Comparison of ENCODE assay signal across 19 cellular contexts in the genomic region with DNA sequence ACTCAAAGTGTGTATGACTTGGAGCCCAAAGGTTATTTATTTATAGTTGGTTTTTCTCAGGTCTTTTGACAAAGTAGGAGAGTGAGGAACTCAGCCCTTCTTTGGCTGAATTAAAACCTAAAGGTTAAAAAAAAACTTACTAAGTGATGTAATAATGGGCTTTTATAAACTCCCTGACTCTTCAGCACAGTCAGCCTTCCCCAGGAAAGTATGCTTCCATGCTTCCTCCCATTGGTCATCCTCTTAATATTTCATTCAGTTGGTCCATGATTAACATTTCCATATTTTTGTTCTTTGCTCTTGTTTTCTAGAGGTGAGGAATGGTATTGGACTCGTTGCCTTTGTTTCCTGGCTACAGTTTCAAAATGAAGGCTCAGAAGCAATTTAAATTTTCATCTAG. TPM values are rescaled to one million over a fixed set of nuclear protein-coding genes. Genes with fewer than 3 reads are reported as not detected.
DNase-seq lines count a peak whose midpoint lies in the region; ATAC-seq and TF ChIP-seq lines count a peak whose summit lies in the region.
"Had no signal": no experiment of that assay in that cellular context is flagged by ENCODE, and none has a peak within 500 bp of the region (broad histone marks: within the 10 kb centered on the region; RNA-seq: fewer than 3 reads in every experiment).

No MANE protein-coding gene starts in this region.

- H3K27me3 Mint-ChIP-seq in CD4-positive, CD25-positive, alpha-beta regulatory T cell, result no peaks in the 10 kb centered on the region
- H3K27me3 Mint-ChIP-seq in HFFc6 (ENCODE audit: insufficient read depth) (peaks cover 2% of the 10 kb centered on the region), naive B cell (no peaks in the 10 kb centered on the region)
- H3K27me3 Mint-ChIP-seq in activated naive CD8-positive, alpha-beta T cell treated with anti-CD3 and anti-CD28 coated beads for 36 hours, result no peaks in the 10 kb centered on the region
- H3K27me3 Mint-ChIP-seq: brain had no signal

- H3K4me3 Mint-ChIP-seq in CD4-positive, CD25-positive, alpha-beta regulatory T cell, result peak overlapping the region; percentile 67 to 91 (median 80)
- H3K4me3 Mint-ChIP-seq in HFFc6 (no peak overlapping the region), naive B cell (peak overlapping the region in 4 of 8 donors; percentile 2 to 68 (median 24))
- H3K4me3 Mint-ChIP-seq in activated naive CD8-positive, alpha-beta T cell treated with anti-CD3 and anti-CD28 coated beads for 36 hours, result peak overlapping the region; percentile 56
- H3K4me3 Mint-ChIP-seq: brain had no signal

- H3K27me3 ChIP-seq in CD4-positive, CD25-positive, alpha-beta regulatory T cell (ENCODE audit: control insufficient read depth, insufficient read depth, low read length), result no peaks in the 10 kb centered on the region
- no peaks in the 10 kb centered on the region for H3K27me3 ChIP-seq in uterus
- H3K27me3 ChIP-seq: gastroesophageal sphincter had no signal

- H3K4me3 ChIP-seq in CD4-positive, CD25-positive, alpha-beta regulatory T cell (ENCODE audit: low read depth, low read length), result peak overlapping the region; percentile 77
- H3K4me3 ChIP-seq in uterus, result no peak overlapping the region
- H3K4me3 ChIP-seq: gastroesophageal sphincter had no signal

- peaks cover 58% of the 10 kb centered on the region for H3K36me3 ChIP-seq in CD4-positive, CD25-positive, alpha-beta regulatory T cell (ENCODE audit: control insufficient read depth, insufficient read depth, low read length)
- H3K36me3 ChIP-seq in uterus, result no peaks in the 10 kb centered on the region

- intact Hi-C loops in uterus (cut with DNase I; ENCODE audit: low total_unique reads) (no loop called here), left colon (cut with DNase I, micrococcal nuclease) (no loop called here), left cardiac atrium (cut with DNase I) (no loop called here)

- no peak for TF ChIP-seq POLR2A in uterus (IDR thresholded peaks at IDR 0.05)

- ATAC-seq in CD4-positive, CD25-positive, alpha-beta regulatory T cell (ENCODE audit: low read depth in 2 of 2), result no peak
- no peak for ATAC-seq in naive B cell (ENCODE audit: low read depth in 2 of 2)
- ATAC-seq in left colon, result no peak
- ATAC-seq in left cardiac atrium, result no peak
- ATAC-seq: gastroesophageal sphincter, sciatic nerve had no signal

- H3K27ac ChIP-seq in CD4-positive, CD25-positive, alpha-beta regulatory T cell (ENCODE audit: insufficient read depth, low read length, poor library complexity, severe bottlenecking), result peak overlapping the region; percentile 98
- H3K27ac ChIP-seq in uterus, result no peak overlapping the region
- H3K27ac ChIP-seq: gastroesophageal sphincter, RWPE1 had no signal

- peaks cover 49 to 95% (median 76%) of the 10 kb centered on the region in 4 donors for H3K4me1 Mint-ChIP-seq in CD4-positive, CD25-positive, alpha-beta regulatory T cell
- H3K4me1 Mint-ChIP-seq in HFFc6 (ENCODE audit: low read depth) (peaks cover 92% of the 10 kb centered on the region), naive B cell (peaks cover 59 to 93% (median 70%) of the 10 kb centered on the region in 3 donors)
- H3K4me1 Mint-ChIP-seq in activated naive CD8-positive, alpha-beta T cell treated with anti-CD3 and anti-CD28 coated beads for 36 hours, result peaks cover 92% of the 10 kb centered on the region

- no peaks in the 10 kb centered on the region for H3K9me3 ChIP-seq in CD4-positive, CD25-positive, alpha-beta regulatory T cell (ENCODE audit: control insufficient read depth in 2 of 2, low read length in 2 of 2)
- H3K9me3 ChIP-seq in uterus, result no peaks in the 10 kb centered on the region
- H3K9me3 ChIP-seq: gastroesophageal sphincter had no signal

- no peak for DNase-seq in CD4-positive, CD25-positive, alpha-beta regulatory T cell
- DNase-seq in HFFc6, result no peak
- DNase-seq in activated naive CD8-positive, alpha-beta T cell treated with anti-CD3 and anti-CD28 coated beads for 36 hours, result no peak
- no peak for DNase-seq in naive B cell
- DNase-seq in uterus, result no peak
- no peak for DNase-seq in left colon
- DNase-seq in GM19240 (ENCODE audit: insufficient read length, low spot score), result no peak
- no peak for DNase-seq in left cardiac atrium
- DNase-seq: activated CD8-positive, alpha-beta memory T cell treated with anti-CD3 and anti-CD28 coated beads, Interleukin-2, amount 50 U/mL, for 4 hours; effector CD8-positive, alpha-beta T cell; NCI-H1105 treated with DMSO at 0.1 percent for 48 hours; NCI-H446; T1000 had no signal

- no peaks in the 10 kb centered on the region for H3K9me3 Mint-ChIP-seq in CD4-positive, CD25-positive, alpha-beta regulatory T cell
- H3K9me3 Mint-ChIP-seq in HFFc6 (no peaks in the 10 kb centered on the region), naive B cell (no peaks in the 10 kb centered on the region)
- H3K9me3 Mint-ChIP-seq in activated naive CD8-positive, alpha-beta T cell treated with anti-CD3 and anti-CD28 coated beads for 36 hours, result peaks cover 1% of the 10 kb centered on the region
- H3K9me3 Mint-ChIP-seq: brain had no signal

- TF ChIP-seq CTCF in HFFc6 (IDR thresholded peaks at IDR 0.05) (no peak), uterus (IDR thresholded peaks at IDR 0.05) (no peak)

- H3K4me1 ChIP-seq in CD4-positive, CD25-positive, alpha-beta regulatory T cell (ENCODE audit: control insufficient read depth, insufficient read depth, low read length, poor library complexity, severe bottlenecking), result peaks cover 94% of the 10 kb centered on the region
- peaks cover 12 to 14% of the 10 kb centered on the region in 2 donors for H3K4me1 ChIP-seq in uterus

- H3K36me3 Mint-ChIP-seq in CD4-positive, CD25-positive, alpha-beta regulatory T cell, result peaks cover 49% of the 10 kb centered on the region
- H3K36me3 Mint-ChIP-seq in HFFc6 (ENCODE audit: low read depth) (peaks cover 80% of the 10 kb centered on the region), naive B cell (peaks cover 5 to 27% of the 10 kb centered on the region in 2 donors)
- H3K36me3 Mint-ChIP-seq in activated naive CD8-positive, alpha-beta T cell treated with anti-CD3 and anti-CD28 coated beads for 36 hours, result peaks cover 87% of the 10 kb centered on the region

- peak overlapping the region; percentile 74 to 91 (median 85) for H3K27ac Mint-ChIP-seq in CD4-positive, CD25-positive, alpha-beta regulatory T cell
- H3K27ac Mint-ChIP-seq in HFFc6 (peak overlapping the region; percentile 16), naive B cell (peak overlapping the region in 5 of 6 donors; percentile 21 to 86 (median 76))
- peak overlapping the region; percentile 96 for H3K27ac Mint-ChIP-seq in activated naive CD8-positive, alpha-beta T cell treated with anti-CD3 and anti-CD28 coated beads for 36 hours

RNA-seq across cellular contexts. Expression of a gene that starts 7.2 kb away (rescaled TPM):
- total RNA-seq in CD4-positive, CD25-positive, alpha-beta regulatory T cell, result 540 TPM
- 1,000 to 10,000 TPM in 2 of 4 donors, 100 to 1,000 TPM in 2; 741 to 1,050 (median 910) TPM for polyA plus RNA-seq in CD4-positive, CD25-positive, alpha-beta regulatory T cell
- total RNA-seq in HFFc6 (2021; fragmentation: NEBNext Ultra II Directional; extraction: Animal tissue kit (Norgen Biotek cat#: 25700)), result 100 to 1,000 TPM; 458 to 516 (median 500) TPM
- 100 to 1,000 TPM; 562 to 566 TPM for total RNA-seq in activated naive CD8-positive, alpha-beta T cell treated with anti-CD3 and anti-CD28 coated beads for 36 hours
- 1,000 to 10,000 TPM in 1 of 6 donors, 100 to 1,000 TPM in 5; 672 to 1,268 (median 835) TPM for polyA plus RNA-seq in naive B cell (ENCODE audit: low read depth in 6 of 6)
- 100 to 1,000 TPM in 3 of 4 donors, 10 to 100 TPM in 1; 87.9 to 162 (median 159) TPM for total RNA-seq in uterus
- total RNA-seq in left colon, result 100 to 1,000 TPM; 304 to 347 TPM
- 100 to 1,000 TPM; 144 to 167 TPM for total RNA-seq in left cardiac atrium

RNA-seq across cellular contexts. Expression of a gene that starts 36.6 kb away (rescaled TPM):
- total RNA-seq in CD4-positive, CD25-positive, alpha-beta regulatory T cell, result 1.2 TPM
- polyA plus RNA-seq in CD4-positive, CD25-positive, alpha-beta regulatory T cell, result not detected
- under 1 TPM in 5 of 6 experiments, not detected in 1; 0.10 to 0.17 (median 0.12) TPM for total RNA-seq in HFFc6 (2021; fragmentation: NEBNext Ultra II Directional; extraction: Animal tissue kit (Norgen Biotek cat#: 25700))
- total RNA-seq in activated naive CD8-positive, alpha-beta T cell treated with anti-CD3 and anti-CD28 coated beads for 36 hours, result under 1 TPM; 0.24 to 0.58 TPM
- 1 to 10 TPM in 1 of 6 donors, under 1 TPM in 4, not detected in 1; 0.18 to 1.8 (median 0.33) TPM for polyA plus RNA-seq in naive B cell (ENCODE audit: low read depth in 6 of 6)
- total RNA-seq in uterus, result 1 to 10 TPM in 1 of 4 donors, under 1 TPM in 2, not detected in 1; 0.29 to 1.0 (median 0.91) TPM
- 1 to 10 TPM; 1.8 to 3.0 TPM for total RNA-seq in left colon
- total RNA-seq in left cardiac atrium, result 1 to 10 TPM; 5.7 to 6.6 TPM
- polyA plus RNA-seq: BJ had no signal

RNA-seq across cellular contexts. Expression of a gene that starts 45.7 kb away (rescaled TPM):
- total RNA-seq in CD4-positive, CD25-positive, alpha-beta regulatory T cell, result 55.8 TPM
- polyA plus RNA-seq in CD4-positive, CD25-positive, alpha-beta regulatory T cell, result 10 to 100 TPM; 84.8 to 92.2 (median 87.8) TPM
- total RNA-seq in HFFc6 (2021; fragmentation: NEBNext Ultra II Directional; extraction: Animal tissue kit (Norgen Biotek cat#: 25700)), result 10 to 100 TPM; 71.6 to 91.3 (median 80.4) TPM
- 10 to 100 TPM; 94.6 to 97.7 TPM for total RNA-seq in activated naive CD8-positive, alpha-beta T cell treated with anti-CD3 and anti-CD28 coated beads for 36 hours
- 100 to 1,000 TPM in 2 of 6 donors, 10 to 100 TPM in 4; 80.7 to 109 (median 96.4) TPM for polyA plus RNA-seq in naive B cell (ENCODE audit: low read depth in 6 of 6)
- total RNA-seq in uterus (100 to 1,000 TPM in 3 of 4 donors, 10 to 100 TPM in 1; 79.6 to 160 (median 134) TPM), left colon (10 to 100 TPM; 96.2 to 97.2 TPM), left cardiac atrium (10 to 100 TPM; 49.0 to 52.5 TPM)

RNA-seq across cellular contexts. Expression of a gene that starts 46.1 kb away (rescaled TPM):
- 21.9 TPM for total RNA-seq in CD4-positive, CD25-positive, alpha-beta regulatory T cell
- 100 to 1,000 TPM in 1 of 4 donors, 10 to 100 TPM in 3; 96.2 to 107 (median 98.8) TPM for polyA plus RNA-seq in CD4-positive, CD25-positive, alpha-beta regulatory T cell
- 10 to 100 TPM; 50.8 to 62.8 (median 57.7) TPM for total RNA-seq in HFFc6 (2021; fragmentation: NEBNext Ultra II Directional; extraction: Animal tissue kit (Norgen Biotek cat#: 25700))
- 10 to 100 TPM; 23.6 to 25.1 TPM for total RNA-seq in activated naive CD8-positive, alpha-beta T cell treated with anti-CD3 and anti-CD28 coated beads for 36 hours
- 100 to 1,000 TPM in 5 of 6 donors, 10 to 100 TPM in 1; 99.4 to 143 (median 127) TPM for polyA plus RNA-seq in naive B cell (ENCODE audit: low read depth in 6 of 6)
- 10 to 100 TPM; 11.8 to 47.8 (median 31.7) TPM for total RNA-seq in uterus
- 100 to 1,000 TPM; 103 to 119 TPM for total RNA-seq in left colon
- 10 to 100 TPM; 62.4 to 68.5 TPM for total RNA-seq in left cardiac atrium

RNA-seq across cellular contexts. Expression of a gene that starts 57.4 kb away (rescaled TPM):
- not detected for total RNA-seq in CD4-positive, CD25-positive, alpha-beta regulatory T cell
- under 1 TPM; 0.08 to 0.94 (median 0.46) TPM for polyA plus RNA-seq in CD4-positive, CD25-positive, alpha-beta regulatory T cell
- not detected for total RNA-seq in HFFc6 (2021; fragmentation: NEBNext Ultra II Directional; extraction: Animal tissue kit (Norgen Biotek cat#: 25700))
- total RNA-seq in activated naive CD8-positive, alpha-beta T cell treated with anti-CD3 and anti-CD28 coated beads for 36 hours, result not detected
- 1 to 10 TPM in 1 of 6 donors, not detected in 5; 2.3 TPM for polyA plus RNA-seq in naive B cell (ENCODE audit: low read depth in 6 of 6)
- under 1 TPM in 1 of 4 donors, not detected in 3; 0.18 TPM for total RNA-seq in uterus
- total RNA-seq in left colon, result under 1 TPM in 1 of 2 donors, not detected in 1; 0.11 TPM
- under 1 TPM; 0.58 to 0.97 TPM for total RNA-seq in left cardiac atrium
- total RNA-seq: myocyte had no signal
- polyA plus RNA-seq: BJ had no signal

Comparison
In these comparisons a context has a peak if more than half of its experiments do, and no peak if none do; other contexts are left out.
1. H3K27ac Mint-ChIP-seq: peak in every context shown above with its lines; median percentile 96 in activated naive CD8-positive, alpha-beta T cell treated with anti-CD3 and anti-CD28 coated beads for 36 hours; 85 in CD4-positive, CD25-positive, alpha-beta regulatory T cell; 76 in naive B cell; 16 in HFFc6.